ENCODE assay signal across 1 cellular context in genomic region chr12:107528731-107529365, GRCh38.
TF ChIP-seq lines count a peak whose summit lies in the region.

No MANE protein-coding gene starts in this region.

TF ChIP-seq in HEK293, 187 proteins besides CTCF, POLR2A, EP300 and RAD21 (continued from another document):
- TF ChIP-seq ZNF513 (tag by site-specific recombination; IDR thresholded peaks at IDR 0.05) (peak; percentile 99), SCRT1 (tag by site-specific recombination; IDR thresholded peaks at IDR 0.05; ENCODE audit: borderline replicate concordance) (no peak), ZNF140 (tag by site-specific recombination; IDR thresholded peaks at IDR 0.05) (no peak), ZNF561 (tag by site-specific recombination; IDR thresholded peaks at IDR 0.05; ENCODE audit: borderline replicate concordance) (no peak), YY1 (tag by site-specific recombination; IDR thresholded peaks at IDR 0.05) (no peak), ZNF76 (tag by site-specific recombination; IDR thresholded peaks at IDR 0.05; ENCODE audit: borderline replicate concordance, low read depth) (no peak), INSM2 (tag by site-specific recombination; IDR thresholded peaks at IDR 0.05) (peak; percentile 28; the same call in 1 of the 2 replicates), HOXD13 (CRISPR knock-in tag; IDR thresholded peaks at IDR 0.05; ENCODE audit: borderline replicate concordance) (no peak), ZNF202 (tag by site-specific recombination; IDR thresholded peaks at IDR 0.05; ENCODE audit: borderline replicate concordance) (no peak), ZNF544 (tag by site-specific recombination; IDR thresholded peaks at IDR 0.05) (0 out of 2 replicates have a peak, but pooled peaks have one; percentile 8), ZNF571 (tag by site-specific recombination; IDR thresholded peaks at IDR 0.05) (peak; percentile 64; the same call in 1 of the 2 replicates), GLI4 (tag by site-specific recombination; IDR thresholded peaks at IDR 0.05) (0 out of 2 replicates have a peak, but pooled peaks have one; percentile 25), ZSCAN16 (tag by site-specific recombination; IDR thresholded peaks at IDR 0.05) (no peak; the same call in 1 of the 2 replicates), ZNF350 (tag by site-specific recombination; IDR thresholded peaks at IDR 0.05) (no peak), ZNF701 (tag by site-specific recombination; IDR thresholded peaks at IDR 0.05) (0 out of 2 replicates have a peak, but pooled peaks have one; percentile 56), ZNF391 (tag by site-specific recombination; IDR thresholded peaks at IDR 0.05; ENCODE audit: borderline replicate concordance, low read depth) (no peak), HOXA7 (CRISPR knock-in tag; IDR thresholded peaks at IDR 0.05; ENCODE audit: borderline replicate concordance) (no peak), KLF8 (tag by site-specific recombination; IDR thresholded peaks at IDR 0.05) (no peak), ZNF768 (tag by site-specific recombination; IDR thresholded peaks at IDR 0.05) (no peak), ZNF37A (tag by site-specific recombination; IDR thresholded peaks at IDR 0.05) (no peak), ZNF558 (tag by site-specific recombination; IDR thresholded peaks at IDR 0.05) (no peak), ZNF16 (tag by site-specific recombination; IDR thresholded peaks at IDR 0.05; ENCODE audit: low read depth) (no peak), ZNF518A (tag by site-specific recombination; conservative IDR thresholded peaks at IDR 0.05; ENCODE audit: low read depth) (no peak), ZNF670 (tag by site-specific recombination; IDR thresholded peaks at IDR 0.05; ENCODE audit: low read depth) (peak; percentile 65; the same call in 1 of the 2 replicates), ZBTB20 (tag by site-specific recombination; IDR thresholded peaks at IDR 0.05) (no peak), ZNF658 (tag by site-specific recombination; IDR thresholded peaks at IDR 0.05) (peak; percentile 76; the same call in 1 of the 2 replicates), ZFP3 (tag by site-specific recombination; IDR thresholded peaks at IDR 0.05; ENCODE audit: low read depth) (no peak), ZSCAN5A (tag by site-specific recombination; IDR thresholded peaks at IDR 0.05) (no peak), YY2 (tag by site-specific recombination; IDR thresholded peaks at IDR 0.05) (peak; percentile 49; the same call in 1 of the 2 replicates), HOXC10 (CRISPR knock-in tag; IDR thresholded peaks at IDR 0.05) (no peak), ZNF639 (tag by site-specific recombination; IDR thresholded peaks at IDR 0.05) (no peak), ZNF248 (tag by site-specific recombination; IDR thresholded peaks at IDR 0.05) (no peak), GLI2 (tag by site-specific recombination; IDR thresholded peaks at IDR 0.05; ENCODE audit: borderline replicate concordance, low read depth) (no peak), ZNF157 (tag by site-specific recombination; IDR thresholded peaks at IDR 0.05) (0 out of 2 replicates have a peak, but pooled peaks have one; percentile 11), TRIM28 (IDR thresholded peaks at IDR 0.05; ENCODE audit: borderline replicate concordance, low read length) (no peak), ZNF830 (tag by site-specific recombination; IDR thresholded peaks at IDR 0.05; ENCODE audit: low read depth) (no peak), ZNF654 (tag by site-specific recombination; IDR thresholded peaks at IDR 0.05; ENCODE audit: low read depth) (no peak), IKZF3 (tag by site-specific recombination; IDR thresholded peaks at IDR 0.05) (no peak), ZBTB1 (tag by site-specific recombination; IDR thresholded peaks at IDR 0.05) (no peak)
- TF ChIP-seq, protein P1, sequence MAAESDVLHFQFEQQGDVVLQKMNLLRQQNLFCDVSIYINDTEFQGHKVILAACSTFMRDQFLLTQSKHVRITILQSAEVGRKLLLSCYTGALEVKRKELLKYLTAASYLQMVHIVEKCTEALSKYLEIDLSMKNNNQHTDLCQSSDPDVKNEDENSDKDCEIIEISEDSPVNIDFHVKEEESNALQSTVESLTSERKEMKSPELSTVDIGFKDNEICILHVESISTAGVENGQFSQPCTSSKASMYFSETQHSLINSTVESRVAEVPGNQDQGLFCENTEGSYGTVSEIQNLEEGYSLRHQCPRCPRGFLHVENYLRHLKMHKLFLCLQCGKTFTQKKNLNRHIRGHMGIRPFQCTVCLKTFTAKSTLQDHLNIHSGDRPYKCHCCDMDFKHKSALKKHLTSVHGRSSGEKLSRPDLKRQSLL (tag by site-specific recombination; IDR thresholded peaks at IDR 0.05) = peak; percentile 59; the same call in 1 of the 2 replicates
- TF ChIP-seq, protein P2, sequence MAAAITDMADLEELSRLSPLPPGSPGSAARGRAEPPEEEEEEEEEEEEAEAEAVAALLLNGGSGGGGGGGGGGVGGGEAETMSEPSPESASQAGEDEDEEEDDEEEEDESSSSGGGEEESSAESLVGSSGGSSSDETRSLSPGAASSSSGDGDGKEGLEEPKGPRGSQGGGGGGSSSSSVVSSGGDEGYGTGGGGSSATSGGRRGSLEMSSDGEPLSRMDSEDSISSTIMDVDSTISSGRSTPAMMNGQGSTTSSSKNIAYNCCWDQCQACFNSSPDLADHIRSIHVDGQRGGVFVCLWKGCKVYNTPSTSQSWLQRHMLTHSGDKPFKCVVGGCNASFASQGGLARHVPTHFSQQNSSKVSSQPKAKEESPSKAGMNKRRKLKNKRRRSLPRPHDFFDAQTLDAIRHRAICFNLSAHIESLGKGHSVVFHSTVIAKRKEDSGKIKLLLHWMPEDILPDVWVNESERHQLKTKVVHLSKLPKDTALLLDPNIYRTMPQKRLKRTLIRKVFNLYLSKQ (tag by site-specific recombination; IDR thresholded peaks at IDR 0.05; ENCODE audit: borderline replicate concordance) = 0 out of 2 replicates have a peak, but pooled peaks have one; percentile 2
- TF ChIP-seq, protein P3, sequence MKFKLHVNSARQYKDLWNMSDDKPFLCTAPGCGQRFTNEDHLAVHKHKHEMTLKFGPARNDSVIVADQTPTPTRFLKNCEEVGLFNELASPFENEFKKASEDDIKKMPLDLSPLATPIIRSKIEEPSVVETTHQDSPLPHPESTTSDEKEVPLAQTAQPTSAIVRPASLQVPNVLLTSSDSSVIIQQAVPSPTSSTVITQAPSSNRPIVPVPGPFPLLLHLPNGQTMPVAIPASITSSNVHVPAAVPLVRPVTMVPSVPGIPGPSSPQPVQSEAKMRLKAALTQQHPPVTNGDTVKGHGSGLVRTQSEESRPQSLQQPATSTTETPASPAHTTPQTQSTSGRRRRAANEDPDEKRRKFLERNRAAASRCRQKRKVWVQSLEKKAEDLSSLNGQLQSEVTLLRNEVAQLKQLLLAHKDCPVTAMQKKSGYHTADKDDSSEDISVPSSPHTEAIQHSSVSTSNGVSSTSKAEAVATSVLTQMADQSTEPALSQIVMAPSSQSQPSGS (tag by site-specific recombination; IDR thresholded peaks at IDR 0.05; ENCODE audit: low read depth) = peak; percentile 79
